Comparison of ENCODE assay signal across 10 cellular contexts in the genomic region with DNA sequence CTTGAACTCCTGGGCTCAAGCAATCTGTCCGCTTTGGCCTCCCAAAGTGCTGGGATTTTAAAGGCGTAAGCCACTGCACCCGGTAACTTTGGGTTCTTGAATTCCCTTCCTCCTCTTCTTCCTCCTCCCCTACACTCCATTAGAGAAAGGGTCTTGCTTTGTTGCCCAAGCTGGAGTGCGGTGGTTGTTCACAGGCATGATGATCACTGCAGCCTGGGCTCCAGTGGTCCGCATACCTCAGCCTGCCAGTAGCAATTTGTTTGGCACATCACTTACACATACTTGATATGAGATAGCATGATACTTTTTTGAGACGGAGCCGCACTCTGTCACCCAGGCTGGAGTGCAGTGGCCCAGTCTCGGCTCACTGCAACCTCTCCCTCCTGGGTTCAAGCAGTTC. TPM values are rescaled to one million over a fixed set of nuclear protein-coding genes. Genes with fewer than 3 reads are reported as not detected.
A peak's percentile ranks its signal among the peaks of the same experiment; 100 is the strongest.
DNase-seq lines count a peak whose midpoint lies in the region; ATAC-seq and TF ChIP-seq lines count a peak whose summit lies in the region.
"Had no signal": no experiment of that assay in that cellular context is flagged by ENCODE, and none has a peak within 500 bp of the region (broad histone marks: within the 10 kb centered on the region; RNA-seq: fewer than 3 reads in every experiment).

No MANE protein-coding gene starts in this region.

- peaks cover 4% of the 10 kb centered on the region for H3K27me3 Mint-ChIP-seq in activated T-cell treated with anti-CD3 and anti-CD28 coated beads, Interleukin-2, amount 50 U/mL, for 24 hours
- H3K27me3 Mint-ChIP-seq in effector memory CD8-positive, alpha-beta T cell: no peaks in the 10 kb centered on the region

- H3K9ac ChIP-seq in skeletal muscle satellite cell (ENCODE audit: low read depth, low read length): no peak overlapping the region

- peak; percentile 28 for DNase-seq in activated T-cell treated with anti-CD3 and anti-CD28 coated beads, Interleukin-2, amount 50 U/mL, for 24 hours
- no peak for DNase-seq in activated T-cell treated with anti-CD3 and anti-CD28 coated beads, Interleukin-2, amount 50 U/mL, for 1 hour
- DNase-seq in NB4 (ENCODE audit: low read depth): no peak
- no peak for DNase-seq in effector memory CD8-positive, alpha-beta T cell
- no peak for DNase-seq in NCI-H1694 treated with DMSO at 0.1 percent for 48 hours (lab: John Stamatoyannopoulos, UW)
- no peak for DNase-seq in middle frontal gyrus (ENCODE audit: extremely low spot score, low spot score)
- DNase-seq: kidney had no signal

- no peaks in the 10 kb centered on the region for H3K9me3 Mint-ChIP-seq in activated T-cell treated with anti-CD3 and anti-CD28 coated beads, Interleukin-2, amount 50 U/mL, for 24 hours
- no peaks in the 10 kb centered on the region for H3K9me3 Mint-ChIP-seq in effector memory CD8-positive, alpha-beta T cell

- no peak for TF ChIP-seq CTCF in NB4 (IDR thresholded peaks at IDR 0.05; ENCODE audit: low read depth, low read length)

- H3K4me2 ChIP-seq in skeletal muscle satellite cell (ENCODE audit: low read length): peak overlapping the region; percentile 78

- peaks cover 52% of the 10 kb centered on the region for H3K36me3 Mint-ChIP-seq in activated T-cell treated with anti-CD3 and anti-CD28 coated beads, Interleukin-2, amount 50 U/mL, for 24 hours (ENCODE audit: low read depth)
- peaks cover 37% of the 10 kb centered on the region for H3K36me3 Mint-ChIP-seq in effector memory CD8-positive, alpha-beta T cell (ENCODE audit: insufficient read depth)

- ATAC-seq in effector memory CD8-positive, alpha-beta T cell (replicated peaks): no peak
- no peak for ATAC-seq in HG03025 (IDR thresholded peaks at IDR 0.05; ENCODE audit: low FRiP score, unreplicated experiment)
- ATAC-seq: right lobe of liver had no signal

- H3K27me3 ChIP-seq in skeletal muscle satellite cell (ENCODE audit: control insufficient read depth, insufficient read depth, low read length): no peaks in the 10 kb centered on the region
- H3K27me3 ChIP-seq: right lobe of liver had no signal

- H3K36me3 ChIP-seq in skeletal muscle satellite cell (ENCODE audit: insufficient read depth, low read length): peaks cover 9% of the 10 kb centered on the region
- H3K36me3 ChIP-seq: right lobe of liver had no signal

- H3K4me3 ChIP-seq in NB4 (ENCODE audit: low read depth, low read length) (peak overlapping the region; percentile 85), skeletal muscle satellite cell (ENCODE audit: low read length) (peak overlapping the region; percentile 94)

- peak overlapping the region; percentile 86 for H3K27ac Mint-ChIP-seq in activated T-cell treated with anti-CD3 and anti-CD28 coated beads, Interleukin-2, amount 50 U/mL, for 24 hours
- H3K27ac Mint-ChIP-seq in effector memory CD8-positive, alpha-beta T cell: peak overlapping the region; percentile 94 to 98

- H3K9me3 ChIP-seq in skeletal muscle satellite cell (replicated peaks; ENCODE audit: low read length): no peaks in the 10 kb centered on the region
- H3K9me3 ChIP-seq: right lobe of liver had no signal

- no peak for TF ChIP-seq POLR2A in NB4 (IDR thresholded peaks at IDR 0.05; ENCODE audit: extremely low read depth, insufficient read length)

- H3K4me1 Mint-ChIP-seq in activated T-cell treated with anti-CD3 and anti-CD28 coated beads, Interleukin-2, amount 50 U/mL, for 24 hours (ENCODE audit: low read depth): peaks cover 65% of the 10 kb centered on the region
- H3K4me1 Mint-ChIP-seq in effector memory CD8-positive, alpha-beta T cell (ENCODE audit: low read depth in 2 of 2): peaks cover 23 to 55% of the 10 kb centered on the region in 2 donors

- peak overlapping the region; percentile 87 for H3K4me3 Mint-ChIP-seq in activated T-cell treated with anti-CD3 and anti-CD28 coated beads, Interleukin-2, amount 50 U/mL, for 24 hours
- H3K4me3 Mint-ChIP-seq in effector memory CD8-positive, alpha-beta T cell: peak overlapping the region; percentile 85 to 88

- peaks cover 19% of the 10 kb centered on the region for H3K4me1 ChIP-seq in skeletal muscle satellite cell (ENCODE audit: control insufficient read depth, insufficient read depth, low read length)

RNA-seq across cellular contexts. Expression of a gene that starts 2.2 kb away (rescaled TPM):
- total RNA-seq in skeletal muscle satellite cell (2012; rRNA removed): 69.5 and 111 TPM in 2 replicates
